1 cellular context compared by ENCODE assay signal in the genomic region with DNA sequence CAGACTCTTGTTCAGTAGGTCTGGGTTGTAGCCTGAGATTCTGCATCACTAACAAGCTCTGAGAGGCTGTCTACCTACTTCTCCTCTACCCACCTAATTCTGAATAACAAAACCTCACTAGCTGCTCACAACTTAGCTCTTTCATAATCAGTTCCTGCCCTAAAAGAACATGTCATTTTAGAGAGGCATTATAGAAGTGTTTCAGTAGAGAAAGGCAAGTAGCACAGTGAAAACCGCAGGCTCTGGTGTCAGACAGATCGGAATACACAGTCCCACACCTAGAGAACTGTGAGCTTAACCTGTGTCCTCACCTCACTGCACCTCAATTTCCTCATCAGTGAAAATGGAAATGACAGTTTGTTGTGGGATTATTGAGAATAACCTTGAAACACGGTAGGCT.
TF ChIP-seq lines count a peak whose summit lies in the region.

No MANE protein-coding gene starts in this region.

TF ChIP-seq in WTC11, 78 proteins besides CTCF, POLR2A, EP300 and RAD21 (continued from another document):
- TF ChIP-seq, protein P1, sequence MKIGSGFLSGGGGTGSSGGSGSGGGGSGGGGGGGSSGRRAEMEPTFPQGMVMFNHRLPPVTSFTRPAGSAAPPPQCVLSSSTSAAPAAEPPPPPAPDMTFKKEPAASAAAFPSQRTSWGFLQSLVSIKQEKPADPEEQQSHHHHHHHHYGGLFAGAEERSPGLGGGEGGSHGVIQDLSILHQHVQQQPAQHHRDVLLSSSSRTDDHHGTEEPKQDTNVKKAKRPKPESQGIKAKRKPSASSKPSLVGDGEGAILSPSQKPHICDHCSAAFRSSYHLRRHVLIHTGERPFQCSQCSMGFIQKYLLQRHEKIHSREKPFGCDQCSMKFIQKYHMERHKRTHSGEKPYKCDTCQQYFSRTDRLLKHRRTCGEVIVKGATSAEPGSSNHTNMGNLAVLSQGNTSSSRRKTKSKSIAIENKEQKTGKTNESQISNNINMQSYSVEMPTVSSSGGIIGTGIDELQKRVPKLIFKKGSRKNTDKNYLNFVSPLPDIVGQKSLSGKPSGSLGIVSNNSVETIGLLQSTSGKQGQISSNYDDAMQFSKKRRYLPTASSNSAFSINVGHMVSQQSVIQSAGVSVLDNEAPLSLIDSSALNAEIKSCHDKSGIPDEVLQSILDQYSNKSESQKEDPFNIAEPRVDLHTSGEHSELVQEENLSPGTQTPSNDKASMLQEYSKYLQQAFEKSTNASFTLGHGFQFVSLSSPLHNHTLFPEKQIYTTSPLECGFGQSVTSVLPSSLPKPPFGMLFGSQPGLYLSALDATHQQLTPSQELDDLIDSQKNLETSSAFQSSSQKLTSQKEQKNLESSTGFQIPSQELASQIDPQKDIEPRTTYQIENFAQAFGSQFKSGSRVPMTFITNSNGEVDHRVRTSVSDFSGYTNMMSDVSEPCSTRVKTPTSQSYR (CRISPR knock-in tag; IDR thresholded peaks at IDR 0.05) = no peak
- TF ChIP-seq RORB (CRISPR knock-in tag; IDR thresholded peaks at IDR 0.05) = no peak
- TF ChIP-seq, protein P2, sequence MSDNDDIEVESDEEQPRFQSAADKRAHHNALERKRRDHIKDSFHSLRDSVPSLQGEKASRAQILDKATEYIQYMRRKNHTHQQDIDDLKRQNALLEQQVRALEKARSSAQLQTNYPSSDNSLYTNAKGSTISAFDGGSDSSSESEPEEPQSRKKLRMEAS (CRISPR knock-in tag; IDR thresholded peaks at IDR 0.05) = no peak
- TF ChIP-seq, protein P3, sequence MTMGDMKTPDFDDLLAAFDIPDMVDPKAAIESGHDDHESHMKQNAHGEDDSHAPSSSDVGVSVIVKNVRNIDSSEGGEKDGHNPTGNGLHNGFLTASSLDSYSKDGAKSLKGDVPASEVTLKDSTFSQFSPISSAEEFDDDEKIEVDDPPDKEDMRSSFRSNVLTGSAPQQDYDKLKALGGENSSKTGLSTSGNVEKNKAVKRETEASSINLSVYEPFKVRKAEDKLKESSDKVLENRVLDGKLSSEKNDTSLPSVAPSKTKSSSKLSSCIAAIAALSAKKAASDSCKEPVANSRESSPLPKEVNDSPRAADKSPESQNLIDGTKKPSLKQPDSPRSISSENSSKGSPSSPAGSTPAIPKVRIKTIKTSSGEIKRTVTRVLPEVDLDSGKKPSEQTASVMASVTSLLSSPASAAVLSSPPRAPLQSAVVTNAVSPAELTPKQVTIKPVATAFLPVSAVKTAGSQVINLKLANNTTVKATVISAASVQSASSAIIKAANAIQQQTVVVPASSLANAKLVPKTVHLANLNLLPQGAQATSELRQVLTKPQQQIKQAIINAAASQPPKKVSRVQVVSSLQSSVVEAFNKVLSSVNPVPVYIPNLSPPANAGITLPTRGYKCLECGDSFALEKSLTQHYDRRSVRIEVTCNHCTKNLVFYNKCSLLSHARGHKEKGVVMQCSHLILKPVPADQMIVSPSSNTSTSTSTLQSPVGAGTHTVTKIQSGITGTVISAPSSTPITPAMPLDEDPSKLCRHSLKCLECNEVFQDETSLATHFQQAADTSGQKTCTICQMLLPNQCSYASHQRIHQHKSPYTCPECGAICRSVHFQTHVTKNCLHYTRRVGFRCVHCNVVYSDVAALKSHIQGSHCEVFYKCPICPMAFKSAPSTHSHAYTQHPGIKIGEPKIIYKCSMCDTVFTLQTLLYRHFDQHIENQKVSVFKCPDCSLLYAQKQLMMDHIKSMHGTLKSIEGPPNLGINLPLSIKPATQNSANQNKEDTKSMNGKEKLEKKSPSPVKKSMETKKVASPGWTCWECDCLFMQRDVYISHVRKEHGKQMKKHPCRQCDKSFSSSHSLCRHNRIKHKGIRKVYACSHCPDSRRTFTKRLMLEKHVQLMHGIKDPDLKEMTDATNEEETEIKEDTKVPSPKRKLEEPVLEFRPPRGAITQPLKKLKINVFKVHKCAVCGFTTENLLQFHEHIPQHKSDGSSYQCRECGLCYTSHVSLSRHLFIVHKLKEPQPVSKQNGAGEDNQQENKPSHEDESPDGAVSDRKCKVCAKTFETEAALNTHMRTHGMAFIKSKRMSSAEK (CRISPR knock-in tag; IDR thresholded peaks at IDR 0.05; ENCODE audit: borderline replicate concordance) = no peak
- no peak for TF ChIP-seq ZNF423 (CRISPR knock-in tag; IDR thresholded peaks at IDR 0.05)
- no peak for TF ChIP-seq ZNF232 (CRISPR knock-in tag; IDR thresholded peaks at IDR 0.05)
- TF ChIP-seq, protein P4, sequence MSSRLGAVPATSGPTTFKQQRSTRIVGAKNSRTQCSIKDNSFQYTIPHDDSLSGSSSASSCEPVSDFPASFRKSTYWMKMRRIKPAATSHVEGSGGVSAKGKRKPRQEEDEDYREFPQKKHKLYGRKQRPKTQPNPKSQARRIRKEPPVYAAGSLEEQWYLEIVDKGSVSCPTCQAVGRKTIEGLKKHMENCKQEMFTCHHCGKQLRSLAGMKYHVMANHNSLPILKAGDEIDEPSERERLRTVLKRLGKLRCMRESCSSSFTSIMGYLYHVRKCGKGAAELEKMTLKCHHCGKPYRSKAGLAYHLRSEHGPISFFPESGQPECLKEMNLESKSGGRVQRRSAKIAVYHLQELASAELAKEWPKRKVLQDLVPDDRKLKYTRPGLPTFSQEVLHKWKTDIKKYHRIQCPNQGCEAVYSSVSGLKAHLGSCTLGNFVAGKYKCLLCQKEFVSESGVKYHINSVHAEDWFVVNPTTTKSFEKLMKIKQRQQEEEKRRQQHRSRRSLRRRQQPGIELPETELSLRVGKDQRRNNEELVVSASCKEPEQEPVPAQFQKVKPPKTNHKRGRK (CRISPR knock-in tag; IDR thresholded peaks at IDR 0.05; ENCODE audit: borderline replicate concordance) = no peak
